In the genomic region with DNA sequence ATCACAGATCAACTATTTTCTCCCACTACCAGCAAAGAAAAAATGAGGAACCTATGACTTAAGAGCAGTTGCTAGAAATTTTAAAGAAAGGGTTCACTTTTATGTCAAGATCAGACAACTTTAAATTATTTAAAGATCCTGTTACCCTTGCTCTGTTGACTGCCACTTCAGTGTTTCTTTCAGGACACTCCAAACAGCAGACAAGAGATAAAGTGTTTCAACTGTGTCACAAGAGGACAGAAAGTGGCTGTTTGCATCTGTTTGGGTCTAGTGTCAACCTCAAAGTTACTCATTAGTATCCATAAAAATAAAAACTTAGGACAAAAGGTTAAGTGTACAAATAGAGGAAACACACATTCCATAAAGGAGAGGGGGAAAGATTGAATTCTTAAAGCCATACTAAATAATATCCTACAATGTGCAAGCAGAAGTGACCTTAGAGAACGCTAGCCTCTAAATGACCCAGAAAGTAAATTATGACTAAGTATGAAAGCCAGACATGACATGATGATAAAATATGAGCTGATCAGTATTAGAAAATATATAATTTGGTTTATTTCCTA, we compare ENCODE assay signal across 24 cellular contexts. TPM values are rescaled to one million over a fixed set of nuclear protein-coding genes. Genes with fewer than 3 reads are reported as not detected.
DNase-seq lines count a peak whose midpoint lies in the region; ATAC-seq, FAIRE-seq and TF ChIP-seq lines count a peak whose summit lies in the region.
"Had no signal": no experiment of that assay in that cellular context is flagged by ENCODE, and none has a peak within 500 bp of the region (broad histone marks: within the 10 kb centered on the region; RNA-seq: fewer than 3 reads in every experiment).

No MANE protein-coding gene starts in this region.

- no peak overlapping the region for H3K4me3 Mint-ChIP-seq in activated naive CD4-positive, alpha-beta T cell treated with anti-CD3 and anti-CD28 coated beads, Interleukin-2, amount 50 U/mL, for 24 hours
- H3K4me3 Mint-ChIP-seq in astrocyte (ENCODE audit: unreplicated experiment) = no peak overlapping the region
- H3K4me3 Mint-ChIP-seq in neural progenitor cell = no peak overlapping the region
- H3K4me3 Mint-ChIP-seq: CD4-positive, alpha-beta T cell; GM23338; H9; IgD-negative memory B cell had no signal

- no peak overlapping the region for H3K4me3 ChIP-seq in A549
- no peak overlapping the region for H3K4me3 ChIP-seq in astrocyte (ENCODE audit: insufficient read depth, low read depth, low read length)
- no peak overlapping the region for H3K4me3 ChIP-seq in neural progenitor cell
- H3K4me3 ChIP-seq: BLaER1 treated with 17β-estradiol and CSF1 and Interleukin-3, amounts not matched to agents 10 nM and 100 nM; GM23338; Peyer's patch had no signal

- H3K27ac ChIP-seq in A549 (no peak overlapping the region), astrocyte (ENCODE audit: low read depth, low read length) (no peak overlapping the region), neural progenitor cell (peak overlapping the region; percentile 7)
- H3K27ac ChIP-seq: BLaER1 treated with 17β-estradiol and CSF1 and Interleukin-3, amounts not matched to agents 10 nM and 100 nM; Peyer's patch had no signal

- no peak for TF ChIP-seq EP300 in A549 (IDR thresholded peaks at IDR 0.05)

- peak overlapping the region; percentile 15 for H3K27ac Mint-ChIP-seq in activated naive CD4-positive, alpha-beta T cell treated with anti-CD3 and anti-CD28 coated beads, Interleukin-2, amount 50 U/mL, for 24 hours
- H3K27ac Mint-ChIP-seq in astrocyte (ENCODE audit: unreplicated experiment) (peak overlapping the region; percentile 45), neural progenitor cell (no peak overlapping the region)
- H3K27ac Mint-ChIP-seq: CD4-positive, alpha-beta T cell; GM23338; IgD-negative memory B cell had no signal

- peaks cover 74% of the 10 kb centered on the region for H3F3A ChIP-seq in neural progenitor cell (ENCODE audit: low read depth)

- H3K9me3 ChIP-seq in A549 = no peaks in the 10 kb centered on the region
- no peaks in the 10 kb centered on the region for H3K9me3 ChIP-seq in astrocyte (ENCODE audit: insufficient read depth, low read depth, low read length)
- no peaks in the 10 kb centered on the region for H3K9me3 ChIP-seq in neural progenitor cell (ENCODE audit: low read depth)
- H3K9me3 ChIP-seq: BLaER1 treated with 17β-estradiol and CSF1 and Interleukin-3, amounts not matched to agents 10 nM and 100 nM; Peyer's patch; SK-N-SH had no signal

- ATAC-seq in A549 (no peak), GM18873 (IDR thresholded peaks at IDR 0.05; ENCODE audit: low FRiP score, unreplicated experiment) (no peak)
- ATAC-seq: GM23338 had no signal

- H3K27me3 ChIP-seq in astrocyte (ENCODE audit: insufficient read depth, low read length) = no peaks in the 10 kb centered on the region
- H3K27me3 ChIP-seq in neural progenitor cell = no peaks in the 10 kb centered on the region
- H3K27me3 ChIP-seq: BLaER1 treated with 17β-estradiol and CSF1 and Interleukin-3, amounts not matched to agents 10 nM and 100 nM; Peyer's patch had no signal

- no peak overlapping the region for H3K9ac ChIP-seq in astrocyte (ENCODE audit: low read length)
- H3K9ac ChIP-seq in neural progenitor cell = no peak overlapping the region
- H3K9ac ChIP-seq: BLaER1 treated with 17β-estradiol and CSF1 and Interleukin-3, amounts not matched to agents 10 nM and 100 nM; SK-N-SH had no signal

- H3K9me3 Mint-ChIP-seq in activated naive CD4-positive, alpha-beta T cell treated with anti-CD3 and anti-CD28 coated beads, Interleukin-2, amount 50 U/mL, for 24 hours = no peaks in the 10 kb centered on the region
- H3K9me3 Mint-ChIP-seq in astrocyte (ENCODE audit: unreplicated experiment) = no peaks in the 10 kb centered on the region
- H3K9me3 Mint-ChIP-seq in neural progenitor cell = no peaks in the 10 kb centered on the region
- H3K9me3 Mint-ChIP-seq: CD4-positive, alpha-beta T cell; GM23338; H9; IgD-negative memory B cell had no signal

- POLR2A ChIA-PET in A549 (lab: Yijun Ruan, JAX) = no interaction called here

- DNase-seq in activated naive CD4-positive, alpha-beta T cell treated with anti-CD3 and anti-CD28 coated beads, Interleukin-2, amount 50 U/mL, for 16 hours = no peak
- DNase-seq in A549 (ENCODE audit: low read depth in 1 of 2, low spot score in 1 of 2) (no peak), astrocyte (ENCODE audit: low read depth) (no peak), neural progenitor cell (ENCODE audit: low spot score) (no peak), globus pallidus (ENCODE audit: low spot score) (no peak)
- DNase-seq: AML-193; CD4-positive, alpha-beta T cell; DMS53; H9; NCI-H1092; NCI-H1417 treated with DMSO at 0.1 percent for 48 hours; NCI-H1694 treated with DMSO at 0.1 percent for 48 hours; NCI-H2081; NCI-H226; NCI-H510A; NCI-H69; Peyer's patch; SK-N-SH had no signal

- no peak overlapping the region for H2AFZ ChIP-seq in astrocyte (ENCODE audit: low read depth, low read length)
- no peak overlapping the region for H2AFZ ChIP-seq in neural progenitor cell (replicated peaks)
- H2AFZ ChIP-seq: GM23338 had no signal

- H3K79me2 ChIP-seq in astrocyte (ENCODE audit: insufficient read depth, low read length) (no peaks in the 10 kb centered on the region), neural progenitor cell (ENCODE audit: low read depth) (peaks cover 6% of the 10 kb centered on the region)

- TF ChIP-seq POLR2A in A549 (IDR thresholded peaks at IDR 0.05; ENCODE audit: low read length) = no peak

- WGBS in A549 (ENCODE audit: missing lambda C conversion rate) = 69% methylated on average over 1 of the region's 1 CpG

- H3K4me1 ChIP-seq in A549 (peaks cover 8% of the 10 kb centered on the region; the same call in 1 of the 3 replicates), astrocyte (ENCODE audit: insufficient read depth, low read length) (no peaks in the 10 kb centered on the region), neural progenitor cell (no peaks in the 10 kb centered on the region)
- H3K4me1 ChIP-seq: Peyer's patch had no signal

- no peaks in the 10 kb centered on the region for H3K27me3 Mint-ChIP-seq in activated naive CD4-positive, alpha-beta T cell treated with anti-CD3 and anti-CD28 coated beads, Interleukin-2, amount 50 U/mL, for 24 hours
- H3K27me3 Mint-ChIP-seq in astrocyte (ENCODE audit: low read depth, unreplicated experiment) (no peaks in the 10 kb centered on the region), neural progenitor cell (ENCODE audit: insufficient read depth, low read depth) (peaks cover 10% of the 10 kb centered on the region)
- H3K27me3 Mint-ChIP-seq: CD4-positive, alpha-beta T cell; IgD-negative memory B cell had no signal

- no peaks in the 10 kb centered on the region for H3K4me1 Mint-ChIP-seq in activated naive CD4-positive, alpha-beta T cell treated with anti-CD3 and anti-CD28 coated beads, Interleukin-2, amount 50 U/mL, for 24 hours
- peaks cover 9% of the 10 kb centered on the region for H3K4me1 Mint-ChIP-seq in astrocyte (ENCODE audit: low read depth, unreplicated experiment)
- H3K4me1 Mint-ChIP-seq in neural progenitor cell = no peaks in the 10 kb centered on the region
- H3K4me1 Mint-ChIP-seq: GM23338, H9, IgD-negative memory B cell had no signal

- H3K36me3 ChIP-seq in astrocyte (ENCODE audit: insufficient read depth, low read length) = peaks cover 34% of the 10 kb centered on the region
- H3K36me3 ChIP-seq in neural progenitor cell = peaks cover 28% of the 10 kb centered on the region

- FAIRE-seq in A549 (lab: Jason Lieb, UNC) (no peak), astrocyte (lab: Jason Lieb, UNC) (no peak)
- FAIRE-seq: A204.1 had no signal

- no peak for TF ChIP-seq CTCF in A549 (IDR thresholded peaks at IDR 0.05)
- no peak for TF ChIP-seq CTCF in astrocyte (IDR thresholded peaks at IDR 0.05; ENCODE audit: insufficient read depth, low read depth, low read length)
- TF ChIP-seq CTCF in neural progenitor cell (IDR thresholded peaks at IDR 0.05) = no peak

- H4K20me1 ChIP-seq in astrocyte (ENCODE audit: insufficient read depth, low read length) = peaks cover 10% of the 10 kb centered on the region
- H4K20me1 ChIP-seq in neural progenitor cell (ENCODE audit: low read depth) = peaks cover 39% of the 10 kb centered on the region
- H4K20me1 ChIP-seq: BLaER1 treated with 17β-estradiol and CSF1 and Interleukin-3, amounts not matched to agents 10 nM and 100 nM had no signal

- peaks cover 16% of the 10 kb centered on the region for H3K36me3 Mint-ChIP-seq in activated naive CD4-positive, alpha-beta T cell treated with anti-CD3 and anti-CD28 coated beads, Interleukin-2, amount 50 U/mL, for 24 hours
- H3K36me3 Mint-ChIP-seq in astrocyte (ENCODE audit: low read depth, unreplicated experiment) (peaks cover 10% of the 10 kb centered on the region), neural progenitor cell (peaks cover 52% of the 10 kb centered on the region)

- H3K4me2 ChIP-seq in A549 (peak overlapping the region; percentile 15; the same call in 1 of the 3 replicates), astrocyte (ENCODE audit: low read length) (no peak overlapping the region), neural progenitor cell (no peak overlapping the region)
- H3K4me2 ChIP-seq: BLaER1 treated with 17β-estradiol and CSF1 and Interleukin-3, amounts not matched to agents 10 nM and 100 nM; GM23338; SK-N-SH had no signal

- TF ChIP-seq RAD21 in A549 (conservative IDR thresholded peaks at IDR 0.05 in 1 of 2, IDR thresholded peaks at IDR 0.05 in 1 of 2) = no peak

- CTCF ChIA-PET in A549 (lab: Yijun Ruan, JAX) = interaction anchor here (0.8 to 1.3 kb wide), 2 partner anchors 25 to 146 kb away, joined by 3 read pairs; a partner anchor contains a TSS

TF ChIP-seq in A549, 52 proteins besides CTCF, POLR2A, EP300 and RAD21 (continues in another document):
- no peak for TF ChIP-seq KDM1A (IDR thresholded peaks at IDR 0.05; ENCODE audit: low read depth)
- TF ChIP-seq HOXB13 (CRISPR knock-in tag; IDR thresholded peaks at IDR 0.05; ENCODE audit: low read depth) = no peak
- no peak for TF ChIP-seq FOSB (CRISPR knock-in tag; IDR thresholded peaks at IDR 0.05)
- no peak for TF ChIP-seq ESRRA (IDR thresholded peaks at IDR 0.05; ENCODE audit: borderline replicate concordance, low read length)
- TF ChIP-seq MYC (IDR thresholded peaks at IDR 0.05; ENCODE audit: borderline replicate concordance, low read length) = no peak
- TF ChIP-seq ZSCAN20 (CRISPR knock-in tag; IDR thresholded peaks at IDR 0.05) = no peak
- no peak for TF ChIP-seq FOSL2 (IDR thresholded peaks at IDR 0.05)
- TF ChIP-seq FOSL2 (CRISPR knock-in tag; IDR thresholded peaks at IDR 0.05) = no peak
- TF ChIP-seq EHF (CRISPR knock-in tag; IDR thresholded peaks at IDR 0.05) = no peak

RNA-seq across cellular contexts. Expression of a gene that starts 24.9 kb away (rescaled TPM):
- polyA plus RNA-seq in A549 (2011; rRNA removed) (54.1 and 72.8 TPM in 2 replicates), A549 (2017; fragmentation: RNase III; extraction: RNeasy Plus Mini Kit Qiagen cat#74134 plus additional on column Dnase treatment) (51.3 to 64.8 TPM (median 60.3 TPM) in 3 replicates)
- polyA plus RNA-seq in A549 (2012; cell fraction: cytosol; rRNA removed) = 24.9 and 25.0 TPM in 2 replicates
- 30.2 and 35.3 TPM in 2 replicates for polyA plus RNA-seq in A549 (2012; cell fraction: nucleus; rRNA removed)
- polyA minus RNA-seq in A549 (2011; rRNA and poly(A)+ RNA removed) = 38.6 and 51.9 TPM in 2 replicates
- total RNA-seq in astrocyte (95.9 and 146 TPM in 2 replicates), neural progenitor cell (ENCODE audit: low replicate concordance) (221 and 274 TPM in 2 replicates)
